ENCODE assay signal across 25 cellular contexts in genomic region chr11:76495017-76495416, GRCh38. TPM values are rescaled to one million over a fixed set of nuclear protein-coding genes. Genes with fewer than 3 reads are reported as not detected.
DNase-seq lines count a peak whose midpoint lies in the region; ATAC-seq, FAIRE-seq and TF ChIP-seq lines count a peak whose summit lies in the region.
"Had no signal": no experiment of that assay in that cellular context is flagged by ENCODE, and none has a peak within 500 bp of the region (broad histone marks: within the 10 kb centered on the region; RNA-seq: fewer than 3 reads in every experiment).

No MANE protein-coding gene starts in this region.

- 98% methylated on average over 3 of the region's 3 CpGs for WGBS in HepG2 (ENCODE audit: low lambda C conversion rate)

- in situ Hi-C loops in HepG2 (cut with HindIII; ENCODE audit: extremely low pct_ligation_motif_present, low pct_unique_long_range_greater_than_20kb): no loop called here

- FAIRE-seq in HepG2 (lab: Jason Lieb, UNC): no peak
- FAIRE-seq: HTR-8/SVneo had no signal

- peaks cover 29% of the 10 kb centered on the region for H3K36me3 Mint-ChIP-seq in CD4-positive, CD25-positive, alpha-beta regulatory T cell
- H3K36me3 Mint-ChIP-seq in CD4-positive, alpha-beta memory T cell: peaks cover 42 to 47% of the 10 kb centered on the region in 2 donors
- H3K36me3 Mint-ChIP-seq in activated CD8-positive, alpha-beta T cell treated with anti-CD3 and anti-CD28 coated beads, Interleukin-2, amount 10 ng/mL, durations not matched to agents 7 days and 5 days (ENCODE audit: low read depth): peaks cover 23% of the 10 kb centered on the region
- H3K36me3 Mint-ChIP-seq in natural killer cell: peaks cover 7% of the 10 kb centered on the region

- intact Hi-C loops in CD4-positive, alpha-beta memory T cell (cut with micrococcal nuclease): no loop called here
- intact Hi-C loops in natural killer cell (cut with micrococcal nuclease): no loop called here
- intact Hi-C loops in HepG2 (cut with micrococcal nuclease; ENCODE audit: unreplicated experiment): no loop called here

- POLR2A ChIA-PET in CD4-positive, alpha-beta memory T cell (lab: Charles Lee; ENCODE audit: partially characterized antibody): no interaction called here
- POLR2A ChIA-PET in activated CD8-positive, alpha-beta T cell treated with anti-CD3 and anti-CD28 coated beads, Interleukin-2, amount 10 ng/mL, durations not matched to agents 7 days and 5 days (lab: Charles Lee): no interaction called here
- POLR2A ChIA-PET in HepG2 (lab: Yijun Ruan, JAX): no interaction called here

- peaks cover 33% of the 10 kb centered on the region for H3K36me3 ChIP-seq in CD4-positive, CD25-positive, alpha-beta regulatory T cell (ENCODE audit: control insufficient read depth, insufficient read depth, low read length)
- H3K36me3 ChIP-seq in CD4-positive, alpha-beta memory T cell (ENCODE audit: insufficient read depth, low read length): peaks cover 4% of the 10 kb centered on the region
- H3K36me3 ChIP-seq in HepG2 (replicated peaks in 1 of 2; ENCODE audit: control insufficient read depth in 1 of 2, insufficient read depth in 2 of 2, low read length in 2 of 2): peaks cover 2 to 16% of the 10 kb centered on the region in 2 experiments; a peak in 4 of 5 replicates
- H3K36me3 ChIP-seq: SJSA1 had no signal

- H2AFZ ChIP-seq in HepG2 (ENCODE audit: low read length): no peak overlapping the region
- H2AFZ ChIP-seq: GM23248 had no signal

- TF ChIP-seq EP300 in HepG2 (IDR thresholded peaks at IDR 0.05; ENCODE audit: low read depth in 2 of 2, low read length in 2 of 2): no peak
- TF ChIP-seq EP300 in HepG2 (CRISPR knock-in tag; IDR thresholded peaks at IDR 0.05; ENCODE audit: borderline replicate concordance): no peak

- DNase-seq in CD4-positive, CD25-positive, alpha-beta regulatory T cell: peak in 1 of 3 donors; percentile 30
- DNase-seq in CD4-positive, alpha-beta memory T cell: peak in 1 of 5 donors; percentile 5
- no peak for DNase-seq in activated CD8-positive, alpha-beta T cell treated with anti-CD3 and anti-CD28 coated beads, Interleukin-2, amount 10 ng/mL, durations not matched to agents 7 days and 5 days
- no peak for DNase-seq in natural killer cell
- DNase-seq in SK-N-DZ (ENCODE audit: low spot score): no peak
- DNase-seq in HepG2 (ENCODE audit: low spot score): no peak
- DNase-seq: C1 segment of cervical spinal cord; DMS153; GM23248; H7; KBM-7; MG63; NCI-H1048; NCI-H1417; NCI-H1694; NCI-H2029 treated with DMSO at 0.1 percent for 48 hours; NCI-H446 treated with DMSO at 0.1 percent for 48 hours; NCI-H526; NCI-H82; NK-92 treated with Interleukin-12 subunit alpha and Interleukin-12 subunit beta, amount 100 ng/mL, for 24 hours; Right ventricle myocardium superior; RPMI8226 had no signal

- BruUV-seq in HepG2 (replicated peaks; lab: Mats Ljungman, UMichigan): no TSS peak

- H3K9me3 ChIP-seq in CD4-positive, CD25-positive, alpha-beta regulatory T cell (ENCODE audit: control insufficient read depth in 2 of 2, low read length in 2 of 2): no peaks in the 10 kb centered on the region
- no peaks in the 10 kb centered on the region for H3K9me3 ChIP-seq in CD4-positive, alpha-beta memory T cell (ENCODE audit: control insufficient read depth in 1 of 2, low read length in 2 of 2)
- H3K9me3 ChIP-seq in HepG2 (ENCODE audit: low read length): no peaks in the 10 kb centered on the region
- H3K9me3 ChIP-seq: MG63, SJSA1 had no signal

- H3K9me3 Mint-ChIP-seq in CD4-positive, CD25-positive, alpha-beta regulatory T cell: peaks cover 0 to 2% (median 0%) of the 10 kb centered on the region in 7 donors
- no peaks in the 10 kb centered on the region for H3K9me3 Mint-ChIP-seq in CD4-positive, alpha-beta memory T cell
- H3K9me3 Mint-ChIP-seq in activated CD8-positive, alpha-beta T cell treated with anti-CD3 and anti-CD28 coated beads, Interleukin-2, amount 10 ng/mL, durations not matched to agents 7 days and 5 days (ENCODE audit: insufficient read depth): no peaks in the 10 kb centered on the region
- no peaks in the 10 kb centered on the region for H3K9me3 Mint-ChIP-seq in natural killer cell

- CTCF ChIA-PET in CD4-positive, alpha-beta memory T cell (lab: Charles Lee; ENCODE audit: partially characterized antibody): no interaction called here
- CTCF ChIA-PET in activated CD8-positive, alpha-beta T cell treated with anti-CD3 and anti-CD28 coated beads, Interleukin-2, amount 10 ng/mL, durations not matched to agents 7 days and 5 days (lab: Charles Lee): no interaction called here
- CTCF ChIA-PET in HepG2 (lab: Yijun Ruan, JAX; ENCODE audit: low intra/inter-chr PET ratio, low total read pairs): no interaction called here

- TF ChIP-seq RAD21 in HepG2 (CRISPR knock-in tag; IDR thresholded peaks at IDR 0.05): no peak

- H3K9ac ChIP-seq in HepG2 (ENCODE audit: insufficient read depth, low read depth, low read length): no peak overlapping the region
- H3K9ac ChIP-seq: GM23248 had no signal

- no peak overlapping the region for H3K4me3 ChIP-seq in CD4-positive, CD25-positive, alpha-beta regulatory T cell (ENCODE audit: low read depth, low read length)
- no peak overlapping the region for H3K4me3 ChIP-seq in CD4-positive, alpha-beta memory T cell (ENCODE audit: low read length in 2 of 2)
- no peak overlapping the region for H3K4me3 ChIP-seq in HepG2 (replicated peaks in 1 of 3; ENCODE audit: insufficient read depth in 1 of 3, low read depth in 2 of 3, low read length in 3 of 3)
- H3K4me3 ChIP-seq: GM23248, MG63, SJSA1 had no signal

- peak overlapping the region in 2 of 4 donors; percentile 16 to 17 for H3K4me3 Mint-ChIP-seq in CD4-positive, CD25-positive, alpha-beta regulatory T cell
- H3K4me3 Mint-ChIP-seq in CD4-positive, alpha-beta memory T cell: peak overlapping the region in 3 of 8 donors; percentile 26 to 68 (median 27)
- no peak overlapping the region for H3K4me3 Mint-ChIP-seq in activated CD8-positive, alpha-beta T cell treated with anti-CD3 and anti-CD28 coated beads, Interleukin-2, amount 10 ng/mL, durations not matched to agents 7 days and 5 days
- H3K4me3 Mint-ChIP-seq in natural killer cell: peak overlapping the region; percentile 87

- no peak for TF ChIP-seq POLR2A in HepG2 (IDR thresholded peaks at IDR 0.05; ENCODE audit: insufficient read depth in 1 of 2, low read depth in 2 of 2, low read length in 2 of 2)

- no peaks in the 10 kb centered on the region for H3K79me2 ChIP-seq in HepG2 (ENCODE audit: insufficient read depth, low read length)

- no peak overlapping the region for H3K27ac ChIP-seq in CD4-positive, CD25-positive, alpha-beta regulatory T cell (ENCODE audit: insufficient read depth, low read length, poor library complexity, severe bottlenecking)
- H3K27ac ChIP-seq in CD4-positive, alpha-beta memory T cell (ENCODE audit: low read depth, low read length): no peak overlapping the region
- no peak overlapping the region for H3K27ac ChIP-seq in HepG2 (ENCODE audit: extremely low read length, insufficient read depth, low read length)
- H3K27ac ChIP-seq: GM23248, SJSA1 had no signal

- no peak overlapping the region for H3K4me2 ChIP-seq in HepG2 (ENCODE audit: low read depth, low read length)

- H4K20me1 ChIP-seq in HepG2 (ENCODE audit: insufficient read depth, low read length): no peaks in the 10 kb centered on the region

- H3K4me1 ChIP-seq in CD4-positive, CD25-positive, alpha-beta regulatory T cell (ENCODE audit: control insufficient read depth, insufficient read depth, low read length, poor library complexity, severe bottlenecking): no peaks in the 10 kb centered on the region
- peaks cover 8% of the 10 kb centered on the region for H3K4me1 ChIP-seq in CD4-positive, alpha-beta memory T cell (ENCODE audit: insufficient read depth, low read length)
- no peaks in the 10 kb centered on the region for H3K4me1 ChIP-seq in HepG2 (ENCODE audit: insufficient read depth, low read length)
- H3K4me1 ChIP-seq: SJSA1 had no signal

- TF ChIP-seq CTCF in natural killer cell (IDR thresholded peaks at IDR 0.05): no peak
- TF ChIP-seq CTCF in HepG2 (CRISPR knock-in tag; IDR thresholded peaks at IDR 0.05): no peak

- no peaks in the 10 kb centered on the region for H3K27me3 ChIP-seq in CD4-positive, CD25-positive, alpha-beta regulatory T cell (ENCODE audit: control insufficient read depth, insufficient read depth, low read length)
- H3K27me3 ChIP-seq in CD4-positive, alpha-beta memory T cell (ENCODE audit: insufficient read depth, low read length): no peaks in the 10 kb centered on the region
- no peaks in the 10 kb centered on the region for H3K27me3 ChIP-seq in HepG2 (ENCODE audit: control insufficient read depth in 1 of 2, insufficient read depth in 2 of 2, low read length in 2 of 2)
- H3K27me3 ChIP-seq: MG63, SJSA1 had no signal

- peak overlapping the region; percentile 49 to 92 (median 87) for H3K27ac Mint-ChIP-seq in CD4-positive, CD25-positive, alpha-beta regulatory T cell
- H3K27ac Mint-ChIP-seq in CD4-positive, alpha-beta memory T cell: peak overlapping the region in 6 of 7 donors; percentile 7 to 78 (median 69)
- peak overlapping the region; percentile 9 for H3K27ac Mint-ChIP-seq in activated CD8-positive, alpha-beta T cell treated with anti-CD3 and anti-CD28 coated beads, Interleukin-2, amount 10 ng/mL, durations not matched to agents 7 days and 5 days
- peak overlapping the region; percentile 95 to 97 for H3K27ac Mint-ChIP-seq in natural killer cell

- ATAC-seq in CD4-positive, CD25-positive, alpha-beta regulatory T cell (ENCODE audit: low read depth in 2 of 2): peak; percentile 50 to 55
- ATAC-seq in activated CD8-positive, alpha-beta T cell treated with anti-CD3 and anti-CD28 coated beads, Interleukin-2, amount 10 ng/mL, durations not matched to agents 7 days and 5 days: no peak
- ATAC-seq in natural killer cell: peak; percentile 82 to 93 (median 89)
- no peak for ATAC-seq in GM19397 (IDR thresholded peaks at IDR 0.05; ENCODE audit: unreplicated experiment)
- ATAC-seq in HepG2: no peak

- H3K27me3 Mint-ChIP-seq in CD4-positive, CD25-positive, alpha-beta regulatory T cell: no peaks in the 10 kb centered on the region
- no peaks in the 10 kb centered on the region for H3K27me3 Mint-ChIP-seq in CD4-positive, alpha-beta memory T cell
- H3K27me3 Mint-ChIP-seq in activated CD8-positive, alpha-beta T cell treated with anti-CD3 and anti-CD28 coated beads, Interleukin-2, amount 10 ng/mL, durations not matched to agents 7 days and 5 days (ENCODE audit: low read depth): no peaks in the 10 kb centered on the region
- no peaks in the 10 kb centered on the region for H3K27me3 Mint-ChIP-seq in natural killer cell (ENCODE audit: low read depth in 2 of 2)

- peaks cover 8 to 29% (median 19%) of the 10 kb centered on the region in 4 donors for H3K4me1 Mint-ChIP-seq in CD4-positive, CD25-positive, alpha-beta regulatory T cell
- H3K4me1 Mint-ChIP-seq in CD4-positive, alpha-beta memory T cell: peaks cover 3 to 14% (median 13%) of the 10 kb centered on the region in 4 donors
- H3K4me1 Mint-ChIP-seq in activated CD8-positive, alpha-beta T cell treated with anti-CD3 and anti-CD28 coated beads, Interleukin-2, amount 10 ng/mL, durations not matched to agents 7 days and 5 days (ENCODE audit: low read depth): peaks cover 13% of the 10 kb centered on the region
- H3K4me1 Mint-ChIP-seq in natural killer cell: peaks cover 22% of the 10 kb centered on the region in 2 donors

RNA-seq across cellular contexts. Expression of gene EMSY, which starts 50.2 kb away (rescaled TPM):
- total RNA-seq in CD4-positive, CD25-positive, alpha-beta regulatory T cell: 43.4 TPM
- polyA plus RNA-seq in CD4-positive, CD25-positive, alpha-beta regulatory T cell: 10 to 100 TPM; 18.2 to 27.4 (median 19.3) TPM
- total RNA-seq in CD4-positive, alpha-beta memory T cell: 10 to 100 TPM; 46.3 to 52.9 TPM
- 10 to 100 TPM in 1 of 2 donors, 1 to 10 TPM in 1; 9.5 to 23.5 TPM for polyA plus RNA-seq in CD4-positive, alpha-beta memory T cell
- total RNA-seq in activated CD8-positive, alpha-beta T cell treated with anti-CD3 and anti-CD28 coated beads, Interleukin-2, amount 10 ng/mL, durations not matched to agents 7 days and 5 days: 10 to 100 TPM; 30.1 to 32.2 TPM
- total RNA-seq in natural killer cell (10 to 100 TPM; 36.0 to 43.8 (median 39.4) TPM), HepG2 (2016; rRNA removed; fragmentation: Illumina TruSeq; extraction: Trizol) (10.6 and 11.6 TPM in 2 replicates)
- 19.1 and 20.0 TPM in 2 replicates for polyA plus RNA-seq in SK-N-DZ (2014; cell fraction: cytosol; rRNA removed)
- 18.1 and 19.7 TPM in 2 replicates for polyA plus RNA-seq in SK-N-DZ (2014; cell fraction: nucleus; rRNA removed)
- total RNA-seq in HepG2 (2016; cell fraction: cytosol; rRNA removed; fragmentation: Illumina TruSeq; extraction: Trizol; ENCODE audit: low read depth): 10.9 and 11.4 TPM in 2 replicates
- total RNA-seq in HepG2 (2016; cell fraction: insoluble cytoplasmic fraction; rRNA removed; fragmentation: Illumina TruSeq; extraction: Trizol): 9.9 and 11.7 TPM in 2 replicates
- total RNA-seq in HepG2 (2016; cell fraction: membrane; rRNA removed; fragmentation: Illumina TruSeq; extraction: Trizol): 6.4 and 6.7 TPM in 2 replicates
- total RNA-seq in HepG2 (2016; cell fraction: nucleus; rRNA removed; fragmentation: Illumina TruSeq; extraction: Trizol): 30.0 and 30.3 TPM in 2 replicates
- 16.6 and 18.5 TPM in 2 replicates for polyA plus RNA-seq in HepG2 (2011; rRNA removed)
- polyA plus RNA-seq in HepG2 (2011; cell fraction: cytosol; rRNA removed): 8.0 and 8.3 TPM in 2 replicates
- polyA plus RNA-seq in HepG2 (2011; cell fraction: nucleus; rRNA removed): 22.2 and 33.5 TPM in 2 replicates
- polyA plus RNA-seq in HepG2 (2012): 8.1 and 12.0 TPM in 2 replicates
- polyA plus RNA-seq in HepG2 (2016; cell fraction: cytosol; fragmentation: Illumina TruSeq; extraction: Trizol; ENCODE audit: low read depth): 0.51 and 0.80 TPM in 2 replicates
- polyA plus RNA-seq in HepG2 (2016; cell fraction: insoluble cytoplasmic fraction; fragmentation: Illumina TruSeq; extraction: Trizol; ENCODE audit: low read depth): 10.5 and 12.2 TPM in 2 replicates
- 1.2 and 1.9 TPM in 2 replicates for polyA plus RNA-seq in HepG2 (2016; cell fraction: membrane; fragmentation: Illumina TruSeq; extraction: Trizol; ENCODE audit: low read depth)
- 22.0 and 24.6 TPM in 2 replicates for polyA plus RNA-seq in HepG2 (2016; cell fraction: nucleus; fragmentation: Illumina TruSeq; extraction: Trizol; ENCODE audit: insufficient read depth, low read depth)
- 25.3 and 56.5 TPM in 2 replicates for polyA minus RNA-seq in HepG2 (2011; rRNA and poly(A)+ RNA removed; ENCODE audit: low replicate concordance)
- 7.3 and 8.1 TPM in 2 replicates for polyA minus RNA-seq in HepG2 (2011; cell fraction: cytosol; rRNA and poly(A)+ RNA removed)
- 74.8 and 84.5 TPM in 2 replicates for polyA minus RNA-seq in HepG2 (2011; cell fraction: nucleus; rRNA and poly(A)+ RNA removed)

Comparison
In these comparisons a context has a peak if more than half of its experiments do, and no peak if none do; other contexts are left out.
1. ATAC-seq: peak in CD4-positive, CD25-positive, alpha-beta regulatory T cell (2 of 2) and natural killer cell (3 of 3); none in activated CD8-positive, alpha-beta T cell treated with anti-CD3 and anti-CD28 coated beads, Interleukin-2, amount 10 ng/mL, durations not matched to agents 7 days and 5 days (single experiment), GM19397 (single experiment) and HepG2 (single experiment).
2. H3K27ac Mint-ChIP-seq: peak in every context shown above with its lines; median percentile 96 in natural killer cell; 87 in CD4-positive, CD25-positive, alpha-beta regulatory T cell; 69 in CD4-positive, alpha-beta memory T cell; 9 in activated CD8-positive, alpha-beta T cell treated with anti-CD3 and anti-CD28 coated beads, Interleukin-2, amount 10 ng/mL, durations not matched to agents 7 days and 5 days.